In genomic region chr2:108129636-108130035, GRCh38 we compare ENCODE assay signal across 20 cellular contexts.
"Had no signal": no experiment of that assay in that cellular context is flagged by ENCODE, and none has a peak within 500 bp of the region (broad histone marks: within the 10 kb centered on the region; RNA-seq: fewer than 3 reads in every experiment).

No MANE protein-coding gene starts in this region.

- H3K36me3 ChIP-seq: esophagus muscularis mucosa, gastrocnemius medialis, lower lobe of right lung, right lobe of liver, thyroid gland, upper lobe of right lung had no signal

- DNase-seq: activated CD4-positive, alpha-beta memory T cell treated with anti-CD3 and anti-CD28 coated beads, Interleukin-2, amount 10 ng/mL, durations not matched to agents 7 days and 5 days; activated CD4-positive, alpha-beta T cell treated with anti-CD3 and anti-CD28 coated beads, Interleukin-2, amount 10 ng/mL, durations not matched to agents 24 days and 14 days; activated effector memory CD4-positive, alpha-beta T cell treated with Interleukin-2 at 50 U/mL for 16 hours; activated naive CD4-positive, alpha-beta T cell treated with anti-CD3 and anti-CD28 coated beads for 36 hours; activated naive CD8-positive, alpha-beta T cell treated with anti-CD3 and anti-CD28 coated beads, Interleukin-2, amount 10 ng/mL, durations not matched to agents 7 days and 5 days; activated T-cell treated with anti-CD3 and anti-CD28 coated beads, Interleukin-2, amount 50 U/mL, for 72 hours; amniotic stem cell; cerebellar nuclear complex; gastrocnemius medialis; lower lobe of right lung; naive thymus-derived CD4-positive, alpha-beta T cell; right lobe of liver; stimulated activated CD4-positive, alpha-beta T cell treated with anti-CD3 and anti-CD28 coated beads, Interleukin-1b, Interleukin-23, amount 100 ng/mL, for 48 hours; substantia nigra; thyroid gland; upper lobe of right lung had no signal

- H3K27ac ChIP-seq: coronary artery, esophagus muscularis mucosa, gastrocnemius medialis, lower lobe of right lung, right lobe of liver, skin epidermis, thyroid gland, upper lobe of right lung had no signal

- H3K4me3 ChIP-seq: coronary artery, esophagus muscularis mucosa, gastrocnemius medialis, lower lobe of right lung, right lobe of liver, skin epidermis, thyroid gland, upper lobe of right lung had no signal

- H3K27me3 ChIP-seq: esophagus muscularis mucosa, gastrocnemius medialis, right lobe of liver, thyroid gland, upper lobe of right lung had no signal

- ATAC-seq: activated CD4-positive, CD25-positive, alpha-beta regulatory T cell treated with anti-CD3 and anti-CD28 coated beads, Interleukin-2, amount 50 U/mL, for 24 hours; activated T-cell treated with anti-CD3 and anti-CD28 coated beads, Interleukin-2, amount 50 U/mL, for 72 hours; gastrocnemius medialis; lower lobe of right lung; naive thymus-derived CD4-positive, alpha-beta T cell; right lobe of liver; upper lobe of right lung had no signal

- H3K4me1 ChIP-seq: esophagus muscularis mucosa, gastrocnemius medialis, lower lobe of right lung, right lobe of liver, thyroid gland, upper lobe of right lung had no signal

- H3K9me3 ChIP-seq: gastrocnemius medialis, lower lobe of right lung, right lobe of liver, thyroid gland, upper lobe of right lung had no signal
